7 cellular contexts compared by ENCODE assay signal in the genomic region with DNA sequence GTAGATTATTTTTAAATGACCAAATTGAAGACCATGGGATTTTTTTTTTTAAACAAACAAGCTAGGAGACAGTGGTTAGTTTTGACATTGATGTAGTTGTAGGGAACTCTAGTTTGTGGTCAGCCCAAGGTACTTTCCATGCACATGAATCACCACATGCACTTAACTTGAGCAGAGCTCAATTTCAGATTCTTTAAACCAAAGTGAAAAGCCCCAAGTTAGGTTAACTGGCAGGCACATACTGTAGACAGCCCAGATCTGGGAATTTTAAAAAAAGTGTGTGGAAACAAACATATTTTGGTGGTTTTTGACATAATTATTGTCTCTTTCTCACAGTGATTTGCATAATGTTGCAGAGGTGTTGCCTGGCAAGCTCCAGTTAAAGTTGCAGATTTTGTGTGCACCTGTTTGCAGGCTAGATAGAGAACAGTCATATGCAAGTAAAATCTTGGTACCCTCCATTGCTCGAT.
A peak's percentile ranks its signal among the peaks of the same experiment; 100 is the strongest.
DNase-seq lines count a peak whose midpoint lies in the region; ATAC-seq and TF ChIP-seq lines count a peak whose summit lies in the region.

No MANE protein-coding gene starts in this region.

- H2AFZ ChIP-seq in hepatocyte, result no peak overlapping the region

- no peaks in the 10 kb centered on the region for H3K79me2 ChIP-seq in hepatocyte

- H3K9me2 ChIP-seq in hepatocyte (replicated peaks; ENCODE audit: insufficient read depth), result no peaks in the 10 kb centered on the region

- ATAC-seq in GM18907 (IDR thresholded peaks at IDR 0.05; ENCODE audit: unreplicated experiment) (peak; percentile 95), HG02678 (IDR thresholded peaks at IDR 0.05; ENCODE audit: unreplicated experiment) (peak; percentile 92)

- peak; percentile 31 for DNase-seq in OCI-M1 (lab: John Stamatoyannopoulos, UW)
- no peak for DNase-seq in hepatocyte (ENCODE audit: low spot score)
- DNase-seq in NCI-H748 (lab: John Stamatoyannopoulos, UW; ENCODE audit: unreplicated experiment), result no peak
- DNase-seq in COR-L47 (lab: John Stamatoyannopoulos, UW), result no peak
- no peak for DNase-seq in NCI-H446 treated with DMSO at 0.1 percent for 48 hours (lab: John Stamatoyannopoulos, UW)

- H3K36me3 ChIP-seq in hepatocyte (replicated peaks; ENCODE audit: insufficient read depth, low read depth), result no peaks in the 10 kb centered on the region

- no peaks in the 10 kb centered on the region for H4K20me1 ChIP-seq in hepatocyte (ENCODE audit: insufficient read depth, poor library complexity, severe bottlenecking)

- H3K27me3 ChIP-seq in hepatocyte, result no peaks in the 10 kb centered on the region

- no peak overlapping the region for H3K4me3 ChIP-seq in hepatocyte

- peaks cover 8% of the 10 kb centered on the region for H3K4me1 ChIP-seq in hepatocyte (ENCODE audit: insufficient read depth)

- no peak overlapping the region for H3K4me2 ChIP-seq in hepatocyte

- 86% methylated on average over 1 of the region's 1 CpG for WGBS in hepatocyte (ENCODE audit: low lambda C conversion rate, missing lambda C conversion rate)

- H3K27ac ChIP-seq in hepatocyte, result peak overlapping the region; percentile 52

- no peaks in the 10 kb centered on the region for H3K9me3 ChIP-seq in hepatocyte (ENCODE audit: low read depth)

- no peak for TF ChIP-seq CTCF in hepatocyte (IDR thresholded peaks at IDR 0.05; ENCODE audit: poor library complexity)
